In the genomic region with DNA sequence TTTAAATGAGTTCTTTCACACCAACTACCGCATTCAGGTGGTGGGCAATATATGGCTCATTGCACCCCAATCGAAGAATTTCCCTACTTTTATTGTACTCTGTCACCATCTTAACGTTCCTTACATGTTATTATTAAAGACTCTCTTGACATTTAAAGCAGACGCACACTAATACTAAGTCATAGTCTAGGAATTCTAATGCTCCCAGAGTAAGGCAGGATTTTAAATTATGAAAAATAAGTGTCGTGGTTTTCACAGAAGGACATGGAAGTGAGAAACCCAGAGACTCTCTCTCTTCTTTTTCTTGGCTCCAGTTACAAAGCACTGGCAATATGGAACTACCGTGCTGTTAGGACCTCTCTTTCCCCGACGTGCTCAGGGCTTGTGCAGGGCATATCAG, we compare ENCODE assay signal across 22 cellular contexts.
DNase-seq lines count a peak whose midpoint lies in the region; ATAC-seq and TF ChIP-seq lines count a peak whose summit lies in the region.
"Had no signal": no experiment of that assay in that cellular context is flagged by ENCODE, and none has a peak within 500 bp of the region (broad histone marks: within the 10 kb centered on the region; RNA-seq: fewer than 3 reads in every experiment).

No MANE protein-coding gene starts in this region.

- no peak overlapping the region for H3K27ac ChIP-seq in CD4-positive, alpha-beta T cell (ENCODE audit: low read depth, low read length)
- H3K27ac ChIP-seq in SK-N-SH (ENCODE audit: low read depth in 2 of 2, low read length in 1 of 2) (peak overlapping the region in 1 of 2 experiments; percentile 85; a peak in 3 of 4 replicates), foreskin keratinocyte (peak overlapping the region; percentile 2), sigmoid colon (peak overlapping the region; percentile 30 to 90 (median 84))
- H3K27ac ChIP-seq: prostate gland, testis, VCaP had no signal

- H2AFZ ChIP-seq in SK-N-SH (ENCODE audit: low read depth), result no peak overlapping the region

- H3K36me3 Mint-ChIP-seq in CD4-positive, alpha-beta T cell (ENCODE audit: low read depth), result peaks cover 98% of the 10 kb centered on the region

- WGBS in SK-N-SH (ENCODE audit: low lambda C conversion rate), result 55% methylated on average over 8 of the region's 8 CpGs
- 88 to 93% methylated on average over 8 of the region's 8 CpGs for WGBS in sigmoid colon, 2 donors

- H3K4me3 ChIP-seq in SK-N-SH (ENCODE audit: low read depth in 2 of 2, low read length in 1 of 2) (no peak overlapping the region), sigmoid colon (no peak overlapping the region)
- H3K4me3 ChIP-seq: prostate gland, testis had no signal

- TF ChIP-seq RAD21 in SK-N-SH (IDR thresholded peaks at IDR 0.05; ENCODE audit: low read length), result no peak

- CTCF ChIA-PET in CD4-positive, alpha-beta T cell (lab: Charles Lee), result no interaction called here
- CTCF ChIA-PET in SK-N-SH (lab: Yijun Ruan, JAX), result no interaction called here

- H3K4me1 ChIP-seq in SK-N-SH (ENCODE audit: control insufficient read depth in 1 of 2, insufficient read depth in 2 of 2, low read depth in 1 of 2, low read length in 1 of 2), result peaks cover 0 to 29% of the 10 kb centered on the region in 2 experiments; a peak in 3 of 4 replicates
- H3K4me1 ChIP-seq in foreskin keratinocyte, result peaks cover 22% of the 10 kb centered on the region
- peaks cover 0 to 68% (median 57%) of the 10 kb centered on the region in 4 donors for H3K4me1 ChIP-seq in sigmoid colon
- H3K4me1 ChIP-seq: testis had no signal

- H3K9ac ChIP-seq in SK-N-SH, result peak overlapping the region; percentile 22; the same call in 1 of the 2 replicates

- TF ChIP-seq EP300 in SK-N-SH (IDR thresholded peaks at IDR 0.05; ENCODE audit: borderline replicate concordance in 1 of 2, low read depth in 1 of 2, low read length in 1 of 2) (no peak), sigmoid colon (IDR thresholded peaks at IDR 0.05) (no peak)

- intact Hi-C loops in CD4-positive, alpha-beta T cell (cut with DNase I, micrococcal nuclease), result no loop called here
- intact Hi-C loops in sigmoid colon (cut with DNase I), result no loop called here

- H3K79me2 ChIP-seq in SK-N-SH (ENCODE audit: insufficient read depth), result peaks cover 92% of the 10 kb centered on the region

- peaks cover 58% of the 10 kb centered on the region for H3F3A ChIP-seq in SK-N-SH (replicated peaks; ENCODE audit: insufficient read depth)

- POLR2A ChIA-PET in CD4-positive, alpha-beta T cell (lab: Charles Lee), result no interaction called here
- POLR2A ChIA-PET in SK-N-SH (lab: Yijun Ruan, JAX), result no interaction called here

- no peak for DNase-seq in CD4-positive, alpha-beta T cell
- DNase-seq in SK-N-SH (no peak), foreskin keratinocyte (no peak), sigmoid colon (no peak), C1 segment of cervical spinal cord (lab: John Stamatoyannopoulos, UW) (no peak)
- no peak for DNase-seq in activated effector memory CD4-positive, alpha-beta T cell treated with anti-CD3 and anti-CD28 coated beads, Interleukin-2, amount 50 U/mL, for 16 hours
- DNase-seq: activated CD4-positive, alpha-beta memory T cell treated with anti-CD3 and anti-CD28 coated beads for 36 hours; activated T-cell treated with anti-CD3 and anti-CD28 coated beads, Interleukin-2, amount 50 U/mL, for 4 hours; foreskin fibroblast; H9; hypothalamus; mammary epithelial cell; NCI-H1436; NCI-H774; SHP77; stimulated activated CD8-positive, alpha-beta memory T cell treated with anti-CD3 and anti-CD28 coated beads, Interleukin-4, amount 100 ng/mL, for 48 hours; testis had no signal

- no peak overlapping the region for H3K4me3 Mint-ChIP-seq in CD4-positive, alpha-beta T cell
- H3K4me3 Mint-ChIP-seq: activated CD4-positive, alpha-beta memory T cell treated with anti-CD3 and anti-CD28 coated beads for 36 hours; activated T-cell treated with anti-CD3 and anti-CD28 coated beads, Interleukin-2, amount 50 U/mL, for 4 hours; H9; T-helper 1 cell treated with Interleukin-12 subunit alpha and Interleukin-12 subunit beta and Interleukin-4 antibody, amounts not matched to agents 30 μg/mL and 1 μg/mL, for 36 hours had no signal

- H3K9me3 ChIP-seq in CD4-positive, alpha-beta T cell (ENCODE audit: control insufficient read depth, low read length), result no peaks in the 10 kb centered on the region
- H3K9me3 ChIP-seq in SK-N-SH (no peaks in the 10 kb centered on the region), sigmoid colon (no peaks in the 10 kb centered on the region)
- H3K9me3 ChIP-seq: prostate gland, testis had no signal

- no peaks in the 10 kb centered on the region for H3K27me3 Mint-ChIP-seq in CD4-positive, alpha-beta T cell
- H3K27me3 Mint-ChIP-seq: activated CD4-positive, alpha-beta memory T cell treated with anti-CD3 and anti-CD28 coated beads for 36 hours had no signal

- no peak for TF ChIP-seq POLR2A in sigmoid colon (IDR thresholded peaks at IDR 0.05)

- H3K27ac Mint-ChIP-seq in CD4-positive, alpha-beta T cell, result peak overlapping the region; percentile 89
- H3K27ac Mint-ChIP-seq: T-helper 1 cell treated with Interleukin-12 subunit alpha and Interleukin-12 subunit beta and Interleukin-4 antibody, amounts not matched to agents 30 μg/mL and 1 μg/mL, for 36 hours had no signal

- H3K9me3 Mint-ChIP-seq in CD4-positive, alpha-beta T cell, result peaks cover 3% of the 10 kb centered on the region
- H3K9me3 Mint-ChIP-seq: activated T-cell treated with anti-CD3 and anti-CD28 coated beads, Interleukin-2, amount 50 U/mL, for 4 hours; H9; T-helper 1 cell treated with Interleukin-12 subunit alpha and Interleukin-12 subunit beta and Interleukin-4 antibody, amounts not matched to agents 30 μg/mL and 1 μg/mL, for 36 hours had no signal

- H3K4me1 Mint-ChIP-seq in CD4-positive, alpha-beta T cell (ENCODE audit: low read depth), result peaks cover 85% of the 10 kb centered on the region
- H3K4me1 Mint-ChIP-seq: H9 had no signal

- H3K36me3 ChIP-seq in SK-N-SH (replicated peaks in 1 of 2; ENCODE audit: control insufficient read depth in 1 of 2, insufficient read depth in 2 of 2, low read length in 1 of 2) (peaks cover 9 to 38% of the 10 kb centered on the region in 2 experiments), sigmoid colon (peaks cover 0 to 38% (median 13%) of the 10 kb centered on the region in 4 donors)
- H3K36me3 ChIP-seq: prostate gland had no signal

- H4K20me1 ChIP-seq in SK-N-SH (ENCODE audit: insufficient read depth), result no peaks in the 10 kb centered on the region

- H3K9me2 ChIP-seq in SK-N-SH, result no peaks in the 10 kb centered on the region

- H3K4me2 ChIP-seq in SK-N-SH, result peak overlapping the region; percentile 23; the same call in 1 of the 2 replicates

- no peak for ATAC-seq in CD4-positive, alpha-beta T cell (ENCODE audit: poor library complexity)
- ATAC-seq in foreskin keratinocyte (no peak), GM21786 (IDR thresholded peaks at IDR 0.05; ENCODE audit: unreplicated experiment) (no peak), HG02763 (IDR thresholded peaks at IDR 0.05; ENCODE audit: unreplicated experiment) (no peak)
- ATAC-seq: activated T-cell treated with anti-CD3 and anti-CD28 coated beads, Interleukin-2, amount 50 U/mL, for 4 hours had no signal

- no peaks in the 10 kb centered on the region for H3K27me3 ChIP-seq in CD4-positive, alpha-beta T cell (ENCODE audit: control insufficient read depth, insufficient read depth, low read length)
- no peaks in the 10 kb centered on the region for H3K27me3 ChIP-seq in SK-N-SH (ENCODE audit: insufficient read depth)
- H3K27me3 ChIP-seq in foreskin keratinocyte, result no peaks in the 10 kb centered on the region
- no peaks in the 10 kb centered on the region for H3K27me3 ChIP-seq in sigmoid colon
- H3K27me3 ChIP-seq: testis had no signal

- no peak for TF ChIP-seq CTCF in CD4-positive, alpha-beta T cell (IDR thresholded peaks at IDR 0.05)
- TF ChIP-seq CTCF in SK-N-SH (IDR thresholded peaks at IDR 0.05) (no peak), foreskin keratinocyte (conservative IDR thresholded peaks at IDR 0.05) (no peak), sigmoid colon (IDR thresholded peaks at IDR 0.05) (no peak)

TF ChIP-seq in SK-N-SH, 30 proteins besides CTCF, POLR2A, EP300 and RAD21:
- TF ChIP-seq TEAD4 (IDR thresholded peaks at IDR 0.05; ENCODE audit: borderline replicate concordance, insufficient read depth) (no peak), PBX3 (IDR thresholded peaks at IDR 0.05) (peak; percentile 30; the same call in 1 of the 2 replicates), RCOR1 (IDR thresholded peaks at IDR 0.05; ENCODE audit: low read length) (no peak), TCF12 (IDR thresholded peaks at IDR 0.05) (0 out of 2 replicates have a peak, but pooled peaks have one; percentile 4), RFX5 (IDR thresholded peaks at IDR 0.05; ENCODE audit: low read length) (no peak)
